27 cellular contexts compared by ENCODE assay signal in the genomic region with DNA sequence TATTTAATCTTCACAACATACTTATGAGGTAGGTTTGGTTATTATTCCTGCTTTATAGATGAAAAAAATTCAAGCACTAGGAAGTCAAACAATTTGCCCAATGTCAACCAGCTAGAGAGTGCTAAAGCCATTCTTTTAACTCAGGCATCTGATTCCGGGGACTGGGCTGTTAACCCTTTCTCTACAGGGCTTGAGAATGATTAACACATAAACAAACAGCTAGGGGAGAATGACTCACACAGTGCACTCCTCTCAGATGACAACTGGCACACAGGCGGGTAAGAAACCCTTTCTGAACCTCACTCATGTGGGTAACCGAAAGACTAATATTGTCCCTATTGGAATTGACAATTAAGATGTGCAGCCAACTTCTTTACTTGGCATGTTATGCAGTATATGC.
DNase-seq lines count a peak whose midpoint lies in the region; ATAC-seq, FAIRE-seq and TF ChIP-seq lines count a peak whose summit lies in the region.
"Had no signal": no experiment of that assay in that cellular context is flagged by ENCODE, and none has a peak within 500 bp of the region (broad histone marks: within the 10 kb centered on the region; RNA-seq: fewer than 3 reads in every experiment).

No MANE protein-coding gene starts in this region.

- H3K4me2 ChIP-seq in astrocyte (ENCODE audit: low read length) = no peak overlapping the region

- no peak overlapping the region for H3K27ac ChIP-seq in astrocyte (ENCODE audit: low read depth, low read length)
- H3K27ac ChIP-seq: body of pancreas, colonic mucosa, RWPE1, thoracic aorta had no signal

- H3K4me1 ChIP-seq in astrocyte (ENCODE audit: insufficient read depth, low read length) = no peaks in the 10 kb centered on the region
- H3K4me1 ChIP-seq: body of pancreas, colonic mucosa had no signal

- no peak for TF ChIP-seq CTCF in astrocyte (IDR thresholded peaks at IDR 0.05; ENCODE audit: insufficient read depth, low read depth, low read length)

- H3K36me3 ChIP-seq in H7 (replicated peaks; ENCODE audit: control insufficient read depth, insufficient read depth, low read length) (no peaks in the 10 kb centered on the region), astrocyte (ENCODE audit: insufficient read depth, low read length) (no peaks in the 10 kb centered on the region)
- H3K36me3 ChIP-seq: BE2C, colonic mucosa, thoracic aorta had no signal

- peaks cover 13% of the 10 kb centered on the region for H3K4me1 Mint-ChIP-seq in astrocyte (ENCODE audit: low read depth, unreplicated experiment)
- H3K4me1 Mint-ChIP-seq: activated naive CD4-positive, alpha-beta T cell treated with anti-CD3 and anti-CD28 coated beads, Interleukin-2, amount 50 U/mL, for 24 hours; stimulated activated naive B cell treated with anti-CD40 and anti-IgM and Interleukin-4, amounts not matched to agents 10 μg/mL and 1 μg/mL and 100 μg/mL, for 72 hours had no signal

- H2AFZ ChIP-seq in astrocyte (ENCODE audit: low read depth, low read length) = no peak overlapping the region

- H3K9ac ChIP-seq in astrocyte (ENCODE audit: low read length) = no peak overlapping the region

- peak; percentile 3 for DNase-seq in H7
- DNase-seq in astrocyte (ENCODE audit: low read depth) = peak; percentile 16
- DNase-seq in kidney glomerular epithelial cell (lab: John Stamatoyannopoulos, UW) = peak; percentile 53
- no peak for DNase-seq in amygdala (lab: John Stamatoyannopoulos, UW)
- no peak for DNase-seq in SIG-M5 treated with dmso at 0.1 percent for 504 hours (lab: John Stamatoyannopoulos, UW; ENCODE audit: unreplicated experiment)
- no peak for DNase-seq in pons (ENCODE audit: low spot score)
- DNase-seq: activated CD8-positive, alpha-beta memory T cell treated with anti-CD3 and anti-CD28 coated beads for 24 hours; activated T-cell treated with anti-CD3 and anti-CD28 coated beads, Interleukin-2, amount 50 U/mL, for 72 hours; BE2C; body of pancreas; Calu3; colonic mucosa; KBM-7; left cardiac atrium; NCI-H1048; NCI-H2081 treated with DMSO at 0.1 percent for 48 hours; NCI-H446 treated with DMSO at 0.1 percent for 48 hours; stimulated activated naive B cell treated with anti-CD40 and anti-IgM and Interleukin-4, amounts not matched to agents 10 μg/mL and 1 μg/mL and 100 μg/mL, for 72 hours had no signal

- H3K27me3 ChIP-seq in H7 (ENCODE audit: control insufficient read depth, insufficient read depth, low read length) (no peaks in the 10 kb centered on the region), astrocyte (ENCODE audit: insufficient read depth, low read length) (no peaks in the 10 kb centered on the region)
- H3K27me3 ChIP-seq: BE2C, body of pancreas, colonic mucosa had no signal

- peaks cover 3% of the 10 kb centered on the region for H3K9me3 Mint-ChIP-seq in astrocyte (ENCODE audit: unreplicated experiment)

- no peak overlapping the region for H3K27ac Mint-ChIP-seq in astrocyte (ENCODE audit: unreplicated experiment)
- H3K27ac Mint-ChIP-seq: activated naive CD4-positive, alpha-beta T cell treated with anti-CD3 and anti-CD28 coated beads, Interleukin-2, amount 50 U/mL, for 24 hours; activated T-cell treated with anti-CD3 and anti-CD28 coated beads, Interleukin-2, amount 50 U/mL, for 72 hours; stimulated activated naive B cell treated with anti-CD40 and anti-IgM and Interleukin-4, amounts not matched to agents 10 μg/mL and 1 μg/mL and 100 μg/mL, for 72 hours had no signal

- no peak for FAIRE-seq in astrocyte (lab: Jason Lieb, UNC)
- FAIRE-seq: endometrium, G401.6 had no signal

- no peaks in the 10 kb centered on the region for H3K9me3 ChIP-seq in astrocyte (ENCODE audit: insufficient read depth, low read depth, low read length)
- H3K9me3 ChIP-seq: BE2C, body of pancreas, colonic mucosa, thoracic aorta had no signal

- no peaks in the 10 kb centered on the region for H4K20me1 ChIP-seq in astrocyte (ENCODE audit: insufficient read depth, low read length)

- H3K27me3 Mint-ChIP-seq in astrocyte (ENCODE audit: low read depth, unreplicated experiment) = no peaks in the 10 kb centered on the region
- H3K27me3 Mint-ChIP-seq: activated naive CD4-positive, alpha-beta T cell treated with anti-CD3 and anti-CD28 coated beads, Interleukin-2, amount 50 U/mL, for 24 hours; stimulated activated naive B cell treated with anti-CD40 and anti-IgM and Interleukin-4, amounts not matched to agents 10 μg/mL and 1 μg/mL and 100 μg/mL, for 72 hours had no signal

- H3K4me3 ChIP-seq in H7 (ENCODE audit: insufficient read depth, low read depth, low read length) (no peak overlapping the region), astrocyte (ENCODE audit: insufficient read depth, low read depth, low read length) (no peak overlapping the region)
- H3K4me3 ChIP-seq: body of pancreas, colonic mucosa, thoracic aorta had no signal

- ATAC-seq in GM21723 (IDR thresholded peaks at IDR 0.05; ENCODE audit: unreplicated experiment) = no peak
- ATAC-seq: activated CD4-positive, CD25-positive, alpha-beta regulatory T cell treated with anti-CD3 and anti-CD28 coated beads, Interleukin-2, amount 50 U/mL, for 24 hours; activated T-cell treated with anti-CD3 and anti-CD28 coated beads, Interleukin-2, amount 50 U/mL, for 72 hours; body of pancreas; HCT116; left cardiac atrium; sciatic nerve; stimulated activated naive B cell treated with anti-CD40 and anti-IgM and Interleukin-4, amounts not matched to agents 10 μg/mL and 1 μg/mL and 100 μg/mL, for 72 hours had no signal

- no peak overlapping the region for H3K4me3 Mint-ChIP-seq in astrocyte (ENCODE audit: unreplicated experiment)
- H3K4me3 Mint-ChIP-seq: activated naive CD4-positive, alpha-beta T cell treated with anti-CD3 and anti-CD28 coated beads, Interleukin-2, amount 50 U/mL, for 24 hours; activated T-cell treated with anti-CD3 and anti-CD28 coated beads, Interleukin-2, amount 50 U/mL, for 72 hours; stimulated activated naive B cell treated with anti-CD40 and anti-IgM and Interleukin-4, amounts not matched to agents 10 μg/mL and 1 μg/mL and 100 μg/mL, for 72 hours had no signal

- no peaks in the 10 kb centered on the region for H3K36me3 Mint-ChIP-seq in astrocyte (ENCODE audit: low read depth, unreplicated experiment)
- H3K36me3 Mint-ChIP-seq: activated naive CD4-positive, alpha-beta T cell treated with anti-CD3 and anti-CD28 coated beads, Interleukin-2, amount 50 U/mL, for 24 hours; stimulated activated naive B cell treated with anti-CD40 and anti-IgM and Interleukin-4, amounts not matched to agents 10 μg/mL and 1 μg/mL and 100 μg/mL, for 72 hours had no signal

- no peaks in the 10 kb centered on the region for H3K79me2 ChIP-seq in astrocyte (ENCODE audit: insufficient read depth, low read length)

Comparison
In these comparisons a context has a peak if more than half of its experiments do, and no peak if none do; other contexts are left out.
1. DNase-seq: peak in H7 (single experiment), astrocyte (single experiment) and kidney glomerular epithelial cell (single experiment); none in amygdala (0 of 56), SIG-M5 treated with dmso at 0.1 percent for 504 hours (single experiment) and pons (single experiment).